ENCODE assay signal across 8 cellular contexts in genomic region chr4:153115322-153116100, GRCh38.
DNase-seq lines count a peak whose midpoint lies in the region; ATAC-seq, FAIRE-seq and TF ChIP-seq lines count a peak whose summit lies in the region.

No MANE protein-coding gene starts in this region.

- ATAC-seq in Right ventricle myocardium inferior (peak; percentile 38), HG03521 (IDR thresholded peaks at IDR 0.05; ENCODE audit: unreplicated experiment) (peak; percentile 64)
- peak; percentile 73 for ATAC-seq in stimulated activated naive CD8-positive, alpha-beta T cell treated with anti-CD3 and anti-CD28 coated beads, Interleukin-15, Interleukin-2, amounts not matched to agents 100 U/mL and 50 U/mL, for 24 hours

- DNase-seq in Right ventricle myocardium inferior (ENCODE audit: missing footprints) (no peak), cardiac septum (ENCODE audit: low spot score) (no peak), UCSD-AML1 (lab: John Stamatoyannopoulos, UW; ENCODE audit: unreplicated experiment) (peak; percentile 21), bronchial epithelial cell (ENCODE audit: low read depth) (peak; percentile 88), COR-L47 (lab: John Stamatoyannopoulos, UW) (no peak)
- peak; percentile 75 for DNase-seq in stimulated activated naive CD8-positive, alpha-beta T cell treated with anti-CD3 and anti-CD28 coated beads, Interleukin-15, Interleukin-2, amounts not matched to agents 100 U/mL and 50 U/mL, for 24 hours

- no peaks in the 10 kb centered on the region for H3K9me3 ChIP-seq in mucosa of stomach (ENCODE audit: control insufficient read depth, low read length)

- H3K9ac ChIP-seq in mucosa of stomach (ENCODE audit: low read length), result peak overlapping the region; percentile 46

- H3K4me3 ChIP-seq in bronchial epithelial cell (ENCODE audit: low read depth, low read length) (no peak overlapping the region), mucosa of stomach (ENCODE audit: low read length) (no peak overlapping the region)

- intact Hi-C loops in Right ventricle myocardium inferior (cut with DNase I) (no loop called here), cardiac septum (cut with DNase I) (no loop called here)

- TF ChIP-seq CTCF in bronchial epithelial cell (IDR thresholded peaks at IDR 0.05; ENCODE audit: insufficient read depth, low read length, severe bottlenecking), result no peak

- H3K27me3 ChIP-seq in bronchial epithelial cell (ENCODE audit: control insufficient read depth, insufficient read depth, low read length) (no peaks in the 10 kb centered on the region), mucosa of stomach (ENCODE audit: control insufficient read depth, insufficient read depth, low read length) (no peaks in the 10 kb centered on the region)

- peak; percentile 28 for FAIRE-seq in bronchial epithelial cell (lab: Jason Lieb, UNC)

- H3K36me3 ChIP-seq in bronchial epithelial cell (ENCODE audit: control insufficient read depth, insufficient read depth, low read length) (no peaks in the 10 kb centered on the region), mucosa of stomach (ENCODE audit: control insufficient read depth, insufficient read depth, low read length) (no peaks in the 10 kb centered on the region)

- peaks cover 41% of the 10 kb centered on the region for H3K4me1 ChIP-seq in mucosa of stomach (ENCODE audit: control insufficient read depth, insufficient read depth, low read length)

Comparison
In these comparisons a context has a peak if more than half of its experiments do, and no peak if none do; other contexts are left out.
1. DNase-seq: peak in UCSD-AML1 (single experiment), bronchial epithelial cell (single experiment) and stimulated activated naive CD8-positive, alpha-beta T cell treated with anti-CD3 and anti-CD28 coated beads, Interleukin-15, Interleukin-2, amounts not matched to agents 100 U/mL and 50 U/mL, for 24 hours (single experiment); none in Right ventricle myocardium inferior (single experiment), cardiac septum (single experiment) and COR-L47 (single experiment).
2. Peak in every context shown above with its lines, with median percentiles within 50 percentile points of each other: ATAC-seq.